In genomic region chr10:100912013-100912608, GRCh38 we compare ENCODE assay signal across 8 cellular contexts. TPM values are rescaled to one million over a fixed set of nuclear protein-coding genes. Genes with fewer than 3 reads are reported as not detected.
A peak's percentile ranks its signal among the peaks of the same experiment; 100 is the strongest.
DNase-seq lines count a peak whose midpoint lies in the region; ATAC-seq and TF ChIP-seq lines count a peak whose summit lies in the region.

No MANE protein-coding gene starts in this region.

- peak overlapping the region; percentile 52 for H3K4me2 ChIP-seq in H9 (ENCODE audit: insufficient read depth, insufficient read length, low read length)

- peak overlapping the region; percentile 76 to 100 (median 96) for H3K4me3 ChIP-seq in tibial nerve

- H2AK5ac ChIP-seq in H9 (ENCODE audit: insufficient read length, low read length) = no peak overlapping the region

- H3K23ac ChIP-seq in H9 (ENCODE audit: insufficient read length, low read depth, low read length) = no peak overlapping the region

- no peak for TF ChIP-seq POLR2A in tibial nerve (IDR thresholded peaks at IDR 0.05)

- peak overlapping the region; percentile 98 for H3K4me3 Mint-ChIP-seq in H9

- peaks cover 6 to 15% (median 10%) of the 10 kb centered on the region in 3 experiments; a peak in 6 of 7 replicates for H3K36me3 Mint-ChIP-seq in H9 (ENCODE audit: insufficient read depth in 1 of 3, low read depth in 3 of 3)

- H4K8ac ChIP-seq in H9 (replicated peaks; ENCODE audit: insufficient read length, low read depth, low read length) = no peak overlapping the region

- ATAC-seq in GM19397 (IDR thresholded peaks at IDR 0.05; ENCODE audit: unreplicated experiment) = no peak

- peaks cover 7% of the 10 kb centered on the region for H3K79me1 ChIP-seq in H9 (ENCODE audit: insufficient read depth, low read depth, low read length, poor library complexity, severe bottlenecking)

- H2BK20ac ChIP-seq in H9 (ENCODE audit: low read depth, low read length, poor library complexity, severe bottlenecking) = no peak overlapping the region

- no peak overlapping the region for H4K91ac ChIP-seq in H9 (ENCODE audit: insufficient read length, low read depth, low read length)

- H3K36me3 ChIP-seq in tibial nerve = peaks cover 0 to 8% (median 0%) of the 10 kb centered on the region in 3 donors

- H2BK15ac ChIP-seq in H9 (ENCODE audit: low read depth, low read length) = no peak overlapping the region

- H4K5ac ChIP-seq in H9 (ENCODE audit: insufficient read length, low read depth, low read length) = no peak overlapping the region

- H3K9me3 Mint-ChIP-seq in H9 = no peaks in the 10 kb centered on the region

- TF ChIP-seq EP300 in tibial nerve (IDR thresholded peaks at IDR 0.05) = no peak

- no peak overlapping the region for H2BK5ac ChIP-seq in H9 (ENCODE audit: insufficient read length, low read length)

- DNase-seq in AG08396 (ENCODE audit: low spot score) = peak; percentile 9
- no peak for DNase-seq in H9
- DNase-seq in kidney glomerular epithelial cell (lab: John Stamatoyannopoulos, UW) = peak; percentile 37
- DNase-seq in tibial nerve (ENCODE audit: low spot score in 2 of 2) = no peak
- no peak for DNase-seq in activated gamma-delta T cell treated with Interleukin-2 at 50 U/mL for 16 hours
- no peak for DNase-seq in NCI-H748 treated with DMSO at 0.1 percent for 48 hours (lab: John Stamatoyannopoulos, UW)

- no CpG with 5 or more reads among the region's 12 CpGs for WGBS in H9 (ENCODE audit: extremely low coverage, insufficient read length, low lambda C conversion rate)
- WGBS in adipose tissue, 3 donors = 5 to 8% (median 6%) methylated on average over 12 of the region's 12 CpGs
- 5 to 6% methylated on average over 12 of the region's 12 CpGs for WGBS in tibial nerve, 2 donors

- peak overlapping the region; percentile 9 for H3K9ac ChIP-seq in H9 (ENCODE audit: extremely low read depth, insufficient read length, low read length)

- H3K79me2 ChIP-seq in H9 (ENCODE audit: insufficient read depth, low read length) = peaks cover 4% of the 10 kb centered on the region; the same call in 1 of the 2 replicates

- H3K4ac ChIP-seq in H9 (ENCODE audit: low read depth, low read length) = no peak overlapping the region

- no peak overlapping the region for H2AFZ ChIP-seq in H9 (ENCODE audit: low read length)

- H3K27ac ChIP-seq in H9 (ENCODE audit: insufficient read length, low read depth, low read length) = no peak overlapping the region
- peak overlapping the region; percentile 95 for H3K27ac ChIP-seq in adipose tissue (ENCODE audit: low read depth, low read length)
- H3K27ac ChIP-seq in tibial nerve = peak overlapping the region; percentile 92 to 98 (median 94)

- H3K4me1 Mint-ChIP-seq in H9 = peaks cover 29 to 31% of the 10 kb centered on the region in 2 experiments

- no peak overlapping the region for H2BK12ac ChIP-seq in H9 (ENCODE audit: insufficient read length, low read depth, low read length)

- no peak overlapping the region for H3K56ac ChIP-seq in H9 (ENCODE audit: insufficient read length, low read depth, low read length)

- H3K27me3 Mint-ChIP-seq in H9 (ENCODE audit: low read depth) = no peaks in the 10 kb centered on the region

- no peak for TF ChIP-seq CTCF in H9 (conservative IDR thresholded peaks at IDR 0.05)
- no peak for TF ChIP-seq CTCF in tibial nerve (IDR thresholded peaks at IDR 0.05)

- no peak overlapping the region for H3T11ph ChIP-seq in H9 (ENCODE audit: low read length)

- no peak overlapping the region for H3K14ac ChIP-seq in H9 (ENCODE audit: insufficient read depth, low read length)

- H3K18ac ChIP-seq in H9 (ENCODE audit: insufficient read length, low read depth, low read length) = no peak overlapping the region

- H3K23me2 ChIP-seq in H9 (ENCODE audit: insufficient read length, low read depth, low read length, poor library complexity, severe bottlenecking) = peaks cover 3% of the 10 kb centered on the region

- no peaks in the 10 kb centered on the region for H3K27me3 ChIP-seq in H9 (ENCODE audit: insufficient read depth, low read length)
- no peaks in the 10 kb centered on the region for H3K27me3 ChIP-seq in tibial nerve

- H3K4me1 ChIP-seq in H9 (ENCODE audit: insufficient read depth, low read length) = no peaks in the 10 kb centered on the region; the same call in 1 of the 2 replicates
- peaks cover 0 to 67% (median 25%) of the 10 kb centered on the region in 4 donors for H3K4me1 ChIP-seq in tibial nerve

- H3K9me3 ChIP-seq in H9 (ENCODE audit: control insufficient read depth, low read depth, low read length) = no peaks in the 10 kb centered on the region
- no peaks in the 10 kb centered on the region for H3K9me3 ChIP-seq in tibial nerve

- H3K27ac Mint-ChIP-seq in H9 = peak overlapping the region in 2 of 3 experiments; percentile 67 to 80; a peak in 1 of 7 replicates

- no peaks in the 10 kb centered on the region for H4K20me1 ChIP-seq in H9 (ENCODE audit: control insufficient read depth, insufficient read depth, insufficient read length)

- H2BK120ac ChIP-seq in H9 (ENCODE audit: low read depth, low read length, poor library complexity, severe bottlenecking) = no peak overlapping the region

RNA-seq across cellular contexts. Expression of gene SLF2, which starts 0.7 kb away (rescaled TPM):
- 20.9 and 23.1 TPM in 2 replicates for total RNA-seq in H9 (2021)
- 1 to 10 TPM; 4.8 to 8.7 (median 6.1) TPM for polyA plus RNA-seq in adipose tissue
- total RNA-seq in tibial nerve = 10 to 100 TPM; 25.7 to 37.7 (median 29.7) TPM

RNA-seq across cellular contexts. Expression of gene SEMA4G, which starts 57.2 kb away (rescaled TPM):
- total RNA-seq in H9 (2021) (8.1 and 8.5 TPM in 2 replicates), tibial nerve (1 to 10 TPM; 3.1 to 9.2 (median 5.3) TPM)
- 10 to 100 TPM in 1 of 3 donors, 1 to 10 TPM in 2; 1.6 to 10.0 (median 2.3) TPM for polyA plus RNA-seq in adipose tissue

Comparison
In these comparisons a context has a peak if more than half of its experiments do, and no peak if none do; other contexts are left out.
1. DNase-seq: peak in AG08396 (single experiment) and kidney glomerular epithelial cell (single experiment); none in H9 (single experiment), tibial nerve (0 of 2), activated gamma-delta T cell treated with Interleukin-2 at 50 U/mL for 16 hours (single experiment) and NCI-H748 treated with DMSO at 0.1 percent for 48 hours (single experiment).